Comparison of ENCODE assay signal across 1 cellular context in the genomic region with DNA sequence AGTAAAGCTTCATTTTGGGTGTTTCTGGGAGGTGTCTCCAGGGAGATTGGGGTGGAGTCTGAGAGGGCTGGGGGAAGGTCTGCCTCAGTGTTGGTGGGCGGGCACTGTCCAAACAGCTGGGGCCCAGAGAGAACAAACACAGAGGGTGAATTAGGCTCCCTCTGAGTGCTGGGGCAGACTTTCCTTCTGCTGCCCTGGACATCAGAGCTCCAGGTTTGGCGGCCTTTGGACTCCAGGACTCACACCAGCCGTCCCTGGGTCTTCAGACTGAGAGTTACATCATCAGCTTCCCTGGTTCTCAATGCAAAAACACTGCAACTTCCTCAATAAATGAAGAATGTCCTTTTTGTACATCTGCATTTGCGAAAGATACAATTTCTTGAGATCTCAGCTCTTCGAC.
A peak's percentile ranks its signal among the peaks of the same experiment; 100 is the strongest.
TF ChIP-seq lines count a peak whose summit lies in the region.

No MANE protein-coding gene starts in this region.

TF ChIP-seq in HepG2, 621 proteins besides CTCF, POLR2A, EP300 and RAD21 (continued from another document and continues in another):
- TF ChIP-seq, protein P1, sequence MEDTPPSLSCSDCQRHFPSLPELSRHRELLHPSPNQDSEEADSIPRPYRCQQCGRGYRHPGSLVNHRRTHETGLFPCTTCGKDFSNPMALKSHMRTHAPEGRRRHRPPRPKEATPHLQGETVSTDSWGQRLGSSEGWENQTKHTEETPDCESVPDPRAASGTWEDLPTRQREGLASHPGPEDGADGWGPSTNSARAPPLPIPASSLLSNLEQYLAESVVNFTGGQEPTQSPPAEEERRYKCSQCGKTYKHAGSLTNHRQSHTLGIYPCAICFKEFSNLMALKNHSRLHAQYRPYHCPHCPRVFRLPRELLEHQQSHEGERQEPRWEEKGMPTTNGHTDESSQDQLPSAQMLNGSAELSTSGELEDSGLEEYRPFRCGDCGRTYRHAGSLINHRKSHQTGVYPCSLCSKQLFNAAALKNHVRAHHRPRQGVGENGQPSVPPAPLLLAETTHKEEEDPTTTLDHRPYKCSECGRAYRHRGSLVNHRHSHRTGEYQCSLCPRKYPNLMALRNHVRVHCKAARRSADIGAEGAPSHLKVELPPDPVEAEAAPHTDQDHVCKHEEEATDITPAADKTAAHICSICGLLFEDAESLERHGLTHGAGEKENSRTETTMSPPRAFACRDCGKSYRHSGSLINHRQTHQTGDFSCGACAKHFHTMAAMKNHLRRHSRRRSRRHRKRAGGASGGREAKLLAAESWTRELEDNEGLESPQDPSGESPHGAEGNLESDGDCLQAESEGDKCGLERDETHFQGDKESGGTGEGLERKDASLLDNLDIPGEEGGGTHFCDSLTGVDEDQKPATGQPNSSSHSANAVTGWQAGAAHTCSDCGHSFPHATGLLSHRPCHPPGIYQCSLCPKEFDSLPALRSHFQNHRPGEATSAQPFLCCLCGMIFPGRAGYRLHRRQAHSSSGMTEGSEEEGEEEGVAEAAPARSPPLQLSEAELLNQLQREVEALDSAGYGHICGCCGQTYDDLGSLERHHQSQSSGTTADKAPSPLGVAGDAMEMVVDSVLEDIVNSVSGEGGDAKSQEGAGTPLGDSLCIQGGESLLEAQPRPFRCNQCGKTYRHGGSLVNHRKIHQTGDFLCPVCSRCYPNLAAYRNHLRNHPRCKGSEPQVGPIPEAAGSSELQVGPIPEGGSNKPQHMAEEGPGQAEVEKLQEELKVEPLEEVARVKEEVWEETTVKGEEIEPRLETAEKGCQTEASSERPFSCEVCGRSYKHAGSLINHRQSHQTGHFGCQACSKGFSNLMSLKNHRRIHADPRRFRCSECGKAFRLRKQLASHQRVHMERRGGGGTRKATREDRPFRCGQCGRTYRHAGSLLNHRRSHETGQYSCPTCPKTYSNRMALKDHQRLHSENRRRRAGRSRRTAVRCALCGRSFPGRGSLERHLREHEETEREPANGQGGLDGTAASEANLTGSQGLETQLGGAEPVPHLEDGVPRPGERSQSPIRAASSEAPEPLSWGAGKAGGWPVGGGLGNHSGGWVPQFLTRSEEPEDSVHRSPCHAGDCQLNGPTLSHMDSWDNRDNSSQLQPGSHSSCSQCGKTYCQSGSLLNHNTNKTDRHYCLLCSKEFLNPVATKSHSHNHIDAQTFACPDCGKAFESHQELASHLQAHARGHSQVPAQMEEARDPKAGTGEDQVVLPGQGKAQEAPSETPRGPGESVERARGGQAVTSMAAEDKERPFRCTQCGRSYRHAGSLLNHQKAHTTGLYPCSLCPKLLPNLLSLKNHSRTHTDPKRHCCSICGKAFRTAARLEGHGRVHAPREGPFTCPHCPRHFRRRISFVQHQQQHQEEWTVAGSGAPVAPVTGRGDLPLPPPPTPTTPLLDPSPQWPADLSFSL (CRISPR knock-in tag; IDR thresholded peaks at IDR 0.05): no peak
- TF ChIP-seq ZNF790 (CRISPR knock-in tag; IDR thresholded peaks at IDR 0.05; ENCODE audit: borderline replicate concordance): no peak
- TF ChIP-seq GATAD2A (CRISPR knock-in tag; IDR thresholded peaks at IDR 0.05): peak; percentile 76
- no peak for TF ChIP-seq RCOR2 (CRISPR knock-in tag; IDR thresholded peaks at IDR 0.05)
- TF ChIP-seq RBFOX2 (IDR thresholded peaks at IDR 0.05; ENCODE audit: low read depth, low read length): no peak
- no peak for TF ChIP-seq ZC3H4 (CRISPR knock-in tag; IDR thresholded peaks at IDR 0.05; ENCODE audit: borderline replicate concordance)
- TF ChIP-seq, protein P2, sequence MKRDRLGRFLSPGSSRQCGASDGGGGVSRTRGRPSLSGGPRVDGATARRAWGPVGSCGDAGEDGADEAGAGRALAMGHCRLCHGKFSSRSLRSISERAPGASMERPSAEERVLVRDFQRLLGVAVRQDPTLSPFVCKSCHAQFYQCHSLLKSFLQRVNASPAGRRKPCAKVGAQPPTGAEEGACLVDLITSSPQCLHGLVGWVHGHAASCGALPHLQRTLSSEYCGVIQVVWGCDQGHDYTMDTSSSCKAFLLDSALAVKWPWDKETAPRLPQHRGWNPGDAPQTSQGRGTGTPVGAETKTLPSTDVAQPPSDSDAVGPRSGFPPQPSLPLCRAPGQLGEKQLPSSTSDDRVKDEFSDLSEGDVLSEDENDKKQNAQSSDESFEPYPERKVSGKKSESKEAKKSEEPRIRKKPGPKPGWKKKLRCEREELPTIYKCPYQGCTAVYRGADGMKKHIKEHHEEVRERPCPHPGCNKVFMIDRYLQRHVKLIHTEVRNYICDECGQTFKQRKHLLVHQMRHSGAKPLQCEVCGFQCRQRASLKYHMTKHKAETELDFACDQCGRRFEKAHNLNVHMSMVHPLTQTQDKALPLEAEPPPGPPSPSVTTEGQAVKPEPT (CRISPR knock-in tag; IDR thresholded peaks at IDR 0.05; ENCODE audit: low read depth): no peak
- no peak for TF ChIP-seq TAF1 (CRISPR knock-in tag; IDR thresholded peaks at IDR 0.05)
- TF ChIP-seq MTA1 (CRISPR knock-in tag; IDR thresholded peaks at IDR 0.05; ENCODE audit: borderline replicate concordance): no peak
- TF ChIP-seq DMTF1 (CRISPR knock-in tag; IDR thresholded peaks at IDR 0.05): no peak
- TF ChIP-seq FOSL2 (CRISPR knock-in tag; IDR thresholded peaks at IDR 0.05): peak; percentile 41
- TF ChIP-seq ZBTB21 (CRISPR knock-in tag; IDR thresholded peaks at IDR 0.05): no peak
- no peak for TF ChIP-seq EEA1 (CRISPR knock-in tag; IDR thresholded peaks at IDR 0.05; ENCODE audit: borderline replicate concordance)
- no peak for TF ChIP-seq SIX1 (CRISPR knock-in tag; IDR thresholded peaks at IDR 0.05; ENCODE audit: borderline replicate concordance)
- TF ChIP-seq FOXP4 (CRISPR knock-in tag; IDR thresholded peaks at IDR 0.05): peak; percentile 69; the same call in 1 of the 2 replicates
- TF ChIP-seq POGZ (CRISPR knock-in tag; IDR thresholded peaks at IDR 0.05): no peak
- TF ChIP-seq TFDP2 (CRISPR knock-in tag; IDR thresholded peaks at IDR 0.05): no peak
- TF ChIP-seq ZSCAN21 (CRISPR knock-in tag; IDR thresholded peaks at IDR 0.05; ENCODE audit: borderline replicate concordance): no peak
- no peak for TF ChIP-seq MTF1 (CRISPR knock-in tag; IDR thresholded peaks at IDR 0.05)
- peak; percentile 90 for TF ChIP-seq HNF4A (CRISPR knock-in tag; IDR thresholded peaks at IDR 0.05)
- TF ChIP-seq IKZF5 (CRISPR knock-in tag; IDR thresholded peaks at IDR 0.05): no peak; the same call in 1 of the 2 replicates
- TF ChIP-seq SCMH1 (CRISPR knock-in tag; IDR thresholded peaks at IDR 0.05; ENCODE audit: borderline replicate concordance): no peak
- TF ChIP-seq MZF1 (CRISPR knock-in tag; IDR thresholded peaks at IDR 0.05; ENCODE audit: borderline replicate concordance): no peak
- TF ChIP-seq RORA (CRISPR knock-in tag; IDR thresholded peaks at IDR 0.05): no peak
- no peak for TF ChIP-seq JARID2 (CRISPR knock-in tag; IDR thresholded peaks at IDR 0.05; ENCODE audit: insufficient replicate concordance)
- TF ChIP-seq DDIT3 (CRISPR knock-in tag; IDR thresholded peaks at IDR 0.05): no peak
- TF ChIP-seq ZFYVE20 (CRISPR knock-in tag; IDR thresholded peaks at IDR 0.05; ENCODE audit: borderline replicate concordance, low read depth): no peak
- no peak for TF ChIP-seq ZBTB39 (CRISPR knock-in tag; IDR thresholded peaks at IDR 0.05)
- TF ChIP-seq ZNF792 (CRISPR knock-in tag; IDR thresholded peaks at IDR 0.05): no peak
- TF ChIP-seq, protein P3, sequence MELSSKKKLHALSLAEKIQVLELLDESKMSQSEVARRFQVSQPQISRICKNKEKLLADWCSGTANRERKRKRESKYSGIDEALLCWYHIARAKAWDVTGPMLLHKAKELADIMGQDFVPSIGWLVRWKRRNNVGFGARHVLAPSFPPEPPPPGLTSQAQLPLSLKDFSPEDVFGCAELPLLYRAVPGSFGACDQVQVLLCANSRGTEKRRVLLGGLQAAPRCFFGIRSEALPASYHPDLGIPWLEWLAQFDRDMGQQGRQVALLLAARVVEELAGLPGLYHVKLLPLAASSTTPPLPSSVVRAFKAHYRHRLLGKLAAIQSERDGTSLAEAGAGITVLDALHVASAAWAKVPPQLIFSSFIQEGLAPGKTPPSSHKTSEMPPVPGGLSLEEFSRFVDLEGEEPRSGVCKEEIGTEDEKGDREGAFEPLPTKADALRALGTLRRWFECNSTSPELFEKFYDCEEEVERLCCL (CRISPR knock-in tag; IDR thresholded peaks at IDR 0.05; ENCODE audit: borderline replicate concordance): no peak
- TF ChIP-seq ZNF44 (CRISPR knock-in tag; IDR thresholded peaks at IDR 0.05): no peak
- no peak for TF ChIP-seq MNT (IDR thresholded peaks at IDR 0.05)
